ENCODE assay signal across 26 cellular contexts in genomic region chr2:101756266-101756665, GRCh38. TPM values are rescaled to one million over a fixed set of nuclear protein-coding genes. Genes with fewer than 3 reads are reported as not detected.
DNase-seq lines count a peak whose midpoint lies in the region; ATAC-seq and TF ChIP-seq lines count a peak whose summit lies in the region.
"Had no signal": no experiment of that assay in that cellular context is flagged by ENCODE, and none has a peak within 500 bp of the region (broad histone marks: within the 10 kb centered on the region; RNA-seq: fewer than 3 reads in every experiment).

No MANE protein-coding gene starts in this region.

- H3K27me3 ChIP-seq in DND-41 (ENCODE audit: insufficient read depth, low read length, poor library complexity), result no peaks in the 10 kb centered on the region
- no peaks in the 10 kb centered on the region for H3K27me3 ChIP-seq in SU-DHL-6 (ENCODE audit: low read length)
- no peaks in the 10 kb centered on the region for H3K27me3 ChIP-seq in layer of hippocampus (ENCODE audit: control insufficient read depth, insufficient read depth, low read length)
- no peaks in the 10 kb centered on the region for H3K27me3 ChIP-seq in trophoblast cell (ENCODE audit: insufficient read depth, low read length)
- no peaks in the 10 kb centered on the region for H3K27me3 ChIP-seq in MG63
- H3K27me3 ChIP-seq: adrenal gland, breast epithelium, gastroesophageal sphincter, neutrophil, testis had no signal

- no peak for ATAC-seq in DND-41 (ENCODE audit: insufficient read depth, low read depth)
- ATAC-seq: gastroesophageal sphincter; lower lobe of right lung; stimulated activated effector memory CD8-positive, alpha-beta T cell treated with anti-CD3 and anti-CD28 coated beads, Interleukin-12 subunit alpha, Interleukin-12 subunit beta, amount 100 ng/mL, for 72 hours had no signal

- H2BK12ac ChIP-seq in trophoblast cell (ENCODE audit: low read length), result no peak overlapping the region

- H3K18ac ChIP-seq in trophoblast cell (ENCODE audit: low read length), result no peak overlapping the region

- peaks cover 93% of the 10 kb centered on the region for H3K79me2 ChIP-seq in DND-41 (ENCODE audit: insufficient read depth, low read length)
- H3K79me2 ChIP-seq in SU-DHL-6 (ENCODE audit: insufficient read depth, low read length), result peaks cover 91% of the 10 kb centered on the region
- H3K79me2 ChIP-seq in trophoblast cell (ENCODE audit: control insufficient read depth, insufficient read depth, low read length, poor library complexity), result peaks cover 14% of the 10 kb centered on the region

- DNase-seq in DND-41 (no peak), trophoblast cell (no peak), MG63 (no peak), C1 segment of cervical spinal cord (lab: John Stamatoyannopoulos, UW) (no peak), NCI-H2171 (lab: John Stamatoyannopoulos, UW) (no peak)
- no peak for DNase-seq in activated CD4-positive, alpha-beta T cell treated with anti-CD3 and anti-CD28 coated beads for 48 hours
- DNase-seq: activated CD8-positive, alpha-beta memory T cell treated with anti-CD3 and anti-CD28 coated beads for 24 hours; activated naive CD4-positive, alpha-beta T cell treated with Interleukin-2 at 50 U/mL for 16 hours; activated T-cell treated with anti-CD3 and anti-CD28 coated beads, Interleukin-2, amount 50 U/mL, for 24 hours; adrenal gland; endodermal cell; lower lobe of right lung; NCI-H2081; NCI-H446 treated with DMSO at 0.1 percent for 48 hours; stimulated activated CD4-positive, alpha-beta T cell treated with anti-CD3 and anti-CD28 coated beads, Interleukin-2, amount 100 ng/mL, for 24 hours; testis had no signal

- no peak overlapping the region for H2BK5ac ChIP-seq in trophoblast cell (ENCODE audit: low read depth, low read length, poor library complexity)

- H3K14ac ChIP-seq in trophoblast cell (ENCODE audit: low read length), result no peak overlapping the region

- no CpG with 5 or more reads among the region's 3 CpGs for WGBS in trophoblast cell (ENCODE audit: extremely low coverage, insufficient coverage, insufficient read length)

- no peak overlapping the region for H2AK5ac ChIP-seq in trophoblast cell (ENCODE audit: low read length)

- no peak overlapping the region for H4K8ac ChIP-seq in trophoblast cell (ENCODE audit: low read depth, low read length)

- H4K91ac ChIP-seq in trophoblast cell (ENCODE audit: low read depth, low read length), result no peak overlapping the region

- H4K20me1 ChIP-seq in DND-41 (ENCODE audit: insufficient read depth, low read length), result peaks cover 75% of the 10 kb centered on the region
- H4K20me1 ChIP-seq in SU-DHL-6 (ENCODE audit: low read depth, low read length), result peaks cover 4% of the 10 kb centered on the region; the same call in 1 of the 2 replicates

- no peaks in the 10 kb centered on the region for H3K4me1 ChIP-seq in DND-41 (ENCODE audit: insufficient read depth, low read length)
- peaks cover 20 to 28% of the 10 kb centered on the region in 2 experiments for H3K4me1 ChIP-seq in trophoblast cell (ENCODE audit: control insufficient read depth in 1 of 2, insufficient read depth in 2 of 2, low read length in 2 of 2)

- H4K12ac ChIP-seq in trophoblast cell (ENCODE audit: low read depth, low read length), result no peak overlapping the region

- no peaks in the 10 kb centered on the region for H3K9me2 ChIP-seq in SU-DHL-6 (replicated peaks; ENCODE audit: insufficient read depth, low read length)

- no peaks in the 10 kb centered on the region for H3K9me3 ChIP-seq in DND-41 (ENCODE audit: insufficient read depth, low read length, severe bottlenecking)
- H3K9me3 ChIP-seq in SU-DHL-6 (ENCODE audit: insufficient read depth, low read length), result no peaks in the 10 kb centered on the region
- H3K9me3 ChIP-seq in trophoblast cell (ENCODE audit: insufficient read depth, low read depth, low read length), result peaks cover 2% of the 10 kb centered on the region
- H3K9me3 ChIP-seq in MG63, result no peaks in the 10 kb centered on the region
- H3K9me3 ChIP-seq: adrenal gland, breast epithelium, gastroesophageal sphincter, HAP-1, lower lobe of right lung, neutrophil, testis had no signal

- H3K36me3 ChIP-seq in DND-41 (ENCODE audit: insufficient read depth, low read length) (no peaks in the 10 kb centered on the region), SU-DHL-6 (ENCODE audit: low read length) (no peaks in the 10 kb centered on the region), trophoblast cell (ENCODE audit: control insufficient read depth in 1 of 2, insufficient read depth in 2 of 2, low read length in 2 of 2) (no peaks in the 10 kb centered on the region), MG63 (peaks cover 2% of the 10 kb centered on the region; the same call in 1 of the 2 replicates)
- H3K36me3 ChIP-seq: adrenal gland, breast epithelium, gastroesophageal sphincter, HAP-1, lower lobe of right lung, neutrophil had no signal

- H3K4me3 ChIP-seq in DND-41 (ENCODE audit: low read depth in 1 of 2, low read length in 2 of 2) (no peak overlapping the region), SU-DHL-6 (ENCODE audit: insufficient read depth, low read length, poor library complexity, severe bottlenecking) (peak overlapping the region; percentile 49), trophoblast cell (ENCODE audit: low read depth, low read length) (no peak overlapping the region), MG63 (no peak overlapping the region)
- H3K4me3 ChIP-seq: adrenal gland, breast epithelium, coronary artery, gastroesophageal sphincter, HAP-1, lower lobe of right lung, skin epidermis, testis had no signal

- TF ChIP-seq CTCF in DND-41 (IDR thresholded peaks at IDR 0.05; ENCODE audit: borderline replicate concordance, extremely low read depth, low read length, poor library complexity, severe bottlenecking) (no peak), SU-DHL-6 (IDR thresholded peaks at IDR 0.05; ENCODE audit: insufficient read depth, low read length, poor library complexity, severe bottlenecking) (no peak)

- H2AFZ ChIP-seq in DND-41 (ENCODE audit: low read depth, low read length), result no peak overlapping the region
- no peak overlapping the region for H2AFZ ChIP-seq in SU-DHL-6 (ENCODE audit: low read depth, low read length, severe bottlenecking)
- H2AFZ ChIP-seq in trophoblast cell (ENCODE audit: insufficient read depth, low read length, poor library complexity), result no peak overlapping the region

- H3K9ac ChIP-seq in DND-41 (ENCODE audit: low read depth, low read length) (no peak overlapping the region), SU-DHL-6 (ENCODE audit: low read length) (peak overlapping the region; percentile 49), trophoblast cell (ENCODE audit: low read length) (no peak overlapping the region)

- H3F3A ChIP-seq in SU-DHL-6 (ENCODE audit: insufficient read depth), result peaks cover 41% of the 10 kb centered on the region

- H3K27ac ChIP-seq in DND-41 (ENCODE audit: low read length), result 0 out of 2 replicates have a peak overlapping the region, but pooled peaks have one; percentile 20
- peak overlapping the region; percentile 92 for H3K27ac ChIP-seq in SU-DHL-6 (ENCODE audit: low read depth, low read length)
- H3K27ac ChIP-seq in layer of hippocampus (ENCODE audit: low read depth, low read length), result peak overlapping the region; percentile 77
- no peak overlapping the region for H3K27ac ChIP-seq in trophoblast cell (ENCODE audit: low read depth, low read length)
- H3K27ac ChIP-seq: adrenal gland, C4-2B, coronary artery, lower lobe of right lung, neutrophil, testis had no signal

- H3K4me2 ChIP-seq in DND-41 (ENCODE audit: insufficient read depth, low read length) (no peak overlapping the region), SU-DHL-6 (ENCODE audit: low read depth, low read length, poor library complexity, severe bottlenecking) (peak overlapping the region; percentile 78), trophoblast cell (ENCODE audit: low read length) (no peak overlapping the region)

- H3K4ac ChIP-seq in trophoblast cell (ENCODE audit: low read depth, low read length), result peak overlapping the region; percentile 73

- H3K79me1 ChIP-seq in trophoblast cell (ENCODE audit: low read length), result peaks cover 4% of the 10 kb centered on the region

- H3K23ac ChIP-seq in trophoblast cell (ENCODE audit: low read length), result no peak overlapping the region

- no peak overlapping the region for H2BK120ac ChIP-seq in trophoblast cell (ENCODE audit: insufficient read depth, low read length, poor library complexity)

RNA-seq across cellular contexts. Expression of gene MAP4K4, which starts 58.8 kb away (rescaled TPM):
- 168 and 169 TPM in 2 replicates for polyA plus RNA-seq in trophoblast cell (2013)
- total RNA-seq in MG63 (2014; rRNA removed; shearing (Covaris generic); ENCODE audit: low replicate concordance), result 64.6 and 76.9 TPM in 2 replicates
